In genomic region chr3:37456270-37456708, GRCh38 we compare ENCODE assay signal across 12 cellular contexts. TPM values are rescaled to one million over a fixed set of nuclear protein-coding genes. Genes with fewer than 3 reads are reported as not detected.
A peak's percentile ranks its signal among the peaks of the same experiment; 100 is the strongest.
DNase-seq lines count a peak whose midpoint lies in the region; ATAC-seq and TF ChIP-seq lines count a peak whose summit lies in the region.
"Had no signal": no experiment of that assay in that cellular context is flagged by ENCODE, and none has a peak within 500 bp of the region (broad histone marks: within the 10 kb centered on the region; RNA-seq: fewer than 3 reads in every experiment).

No MANE protein-coding gene starts in this region.

- TF ChIP-seq CTCF in endodermal cell (conservative IDR thresholded peaks at IDR 0.05) (no peak), lung (IDR thresholded peaks at IDR 0.05; ENCODE audit: control extremely low read depth, extremely low read depth) (no peak), tibial artery (IDR thresholded peaks at IDR 0.05) (peak in 1 of 2 experiments; percentile 27)

- H3K27ac ChIP-seq in endodermal cell (ENCODE audit: low read depth, low read length) (no peak overlapping the region), lung (ENCODE audit: low read depth in 1 of 2, low read length in 1 of 2) (peak overlapping the region; percentile 28 to 98), tibial artery (peak overlapping the region; percentile 89 to 98)

- peaks cover 47% of the 10 kb centered on the region for H3K4me1 Mint-ChIP-seq in endodermal cell

- no peak overlapping the region for H3K9ac ChIP-seq in endodermal cell (ENCODE audit: extremely low read depth, low read length, poor library complexity, severe bottlenecking)

- peaks cover 11% of the 10 kb centered on the region for H3K27me3 Mint-ChIP-seq in endodermal cell (ENCODE audit: insufficient read depth)

- DNase-seq in NCI-H526 (lab: John Stamatoyannopoulos, UW) (peak; percentile 17 to 31), endodermal cell (peak; percentile 51), lung (ENCODE audit: low spot score) (peak; percentile 63), tibial artery (peak; percentile 86 to 96), middle frontal gyrus (ENCODE audit: extremely low spot score, low spot score) (no peak), NCI-H1694 treated with DMSO at 0.1 percent for 48 hours (lab: John Stamatoyannopoulos, UW) (no peak), HPDE6-E6E7 (ENCODE audit: extremely low spot score) (no peak)
- DNase-seq: activated T-cell treated with anti-CD3 and anti-CD28 coated beads, Interleukin-2, amount 50 U/mL, for 72 hours; effector CD4-positive, alpha-beta T cell; NCI-H2081 had no signal

- intact Hi-C loops in tibial artery (cut with DNase I; ENCODE audit: low total_unique reads), result no loop called here

- H3K27ac Mint-ChIP-seq in endodermal cell, result no peak overlapping the region
- H3K27ac Mint-ChIP-seq: activated T-cell treated with anti-CD3 and anti-CD28 coated beads, Interleukin-2, amount 50 U/mL, for 72 hours; T-helper 2 cell treated with Interferon-gamma antibody and Interleukin-4, amounts not matched to agents 5 μg/mL and 100 μg/mL, for 36 hours had no signal

- peaks cover 2% of the 10 kb centered on the region for H3K36me3 Mint-ChIP-seq in endodermal cell (ENCODE audit: low read depth)

- H3K9me3 ChIP-seq in endodermal cell (ENCODE audit: control insufficient read depth, low read length) (no peaks in the 10 kb centered on the region), lung (ENCODE audit: control insufficient read depth in 2 of 2, insufficient read depth in 1 of 2, low read length in 1 of 2) (no peaks in the 10 kb centered on the region), tibial artery (no peaks in the 10 kb centered on the region)

- H3K4me1 ChIP-seq in endodermal cell (ENCODE audit: control insufficient read depth, insufficient read depth, low read length), result peaks cover 15% of the 10 kb centered on the region
- peaks cover 25 to 41% of the 10 kb centered on the region in 2 donors for H3K4me1 ChIP-seq in lung (ENCODE audit: control insufficient read depth in 2 of 2, insufficient read depth in 2 of 2, low read length in 2 of 2)
- peaks cover 0 to 67% (median 52%) of the 10 kb centered on the region in 4 donors for H3K4me1 ChIP-seq in tibial artery

- H3K4me3 Mint-ChIP-seq in endodermal cell, result peak overlapping the region; percentile 74
- H3K4me3 Mint-ChIP-seq: activated T-cell treated with anti-CD3 and anti-CD28 coated beads, Interleukin-2, amount 50 U/mL, for 72 hours; T-helper 2 cell treated with Interferon-gamma antibody and Interleukin-4, amounts not matched to agents 5 μg/mL and 100 μg/mL, for 36 hours had no signal

- H3K27me3 ChIP-seq in endodermal cell (ENCODE audit: control insufficient read depth, insufficient read depth, low read length, poor library complexity, severe bottlenecking), result peaks cover 5% of the 10 kb centered on the region
- H3K27me3 ChIP-seq in lung (ENCODE audit: control insufficient read depth, insufficient read depth), result no peaks in the 10 kb centered on the region
- no peaks in the 10 kb centered on the region for H3K27me3 ChIP-seq in tibial artery

- no peaks in the 10 kb centered on the region for H3K9me3 Mint-ChIP-seq in endodermal cell
- H3K9me3 Mint-ChIP-seq: activated T-cell treated with anti-CD3 and anti-CD28 coated beads, Interleukin-2, amount 50 U/mL, for 72 hours; T-helper 2 cell treated with Interferon-gamma antibody and Interleukin-4, amounts not matched to agents 5 μg/mL and 100 μg/mL, for 36 hours had no signal

- 83 to 90% methylated on average over 5 to 12 of the region's 12 CpGs for WGBS in endodermal cell (ENCODE audit: insufficient coverage in 1 of 2, insufficient read length in 1 of 2), 2 experiments
- 4 to 5% methylated on average over 12 of the region's 12 CpGs for WGBS in lung, 2 donors

- ATAC-seq in lung (ENCODE audit: insufficient read depth, low FRiP score) (no peak), GM18867 (IDR thresholded peaks at IDR 0.05; ENCODE audit: unreplicated experiment) (no peak)

- H3K36me3 ChIP-seq in endodermal cell (ENCODE audit: control insufficient read depth, insufficient read depth, low read length) (no peaks in the 10 kb centered on the region), lung (ENCODE audit: control insufficient read depth in 2 of 2, insufficient read depth in 2 of 2, low read length in 2 of 2) (no peaks in the 10 kb centered on the region), tibial artery (no peaks in the 10 kb centered on the region)

- no peak overlapping the region for H3K4me3 ChIP-seq in endodermal cell (ENCODE audit: low read length)
- H3K4me3 ChIP-seq in lung, result no peak overlapping the region
- peak overlapping the region; percentile 17 to 24 for H3K4me3 ChIP-seq in tibial artery

RNA-seq across cellular contexts. Expression of gene ITGA9, which starts 4.3 kb away (rescaled TPM):
- 10 to 100 TPM; 85.8 to 90.7 TPM for total RNA-seq in endodermal cell
- polyA plus RNA-seq in endodermal cell (2013, experiment 1 of 2), result 5.6 TPM
- 8.2 TPM for polyA plus RNA-seq in endodermal cell (2013, experiment 2 of 2)
- 10 to 100 TPM; 39.9 to 49.6 TPM for total RNA-seq in lung
- polyA plus RNA-seq in lung, result 1 to 10 TPM; 4.1 to 6.1 TPM

Comparison
In these comparisons a context has a peak if more than half of its experiments do, and no peak if none do; other contexts are left out.
1. DNase-seq: peak in NCI-H526 (2 of 2), endodermal cell (single experiment), lung (single experiment) and tibial artery (2 of 2); none in middle frontal gyrus (single experiment), NCI-H1694 treated with DMSO at 0.1 percent for 48 hours (single experiment) and HPDE6-E6E7 (single experiment).
2. H3K4me3 ChIP-seq: peak in tibial artery (2 of 2); none in endodermal cell (single experiment) and lung (single experiment).